13 cellular contexts compared by ENCODE assay signal in the genomic region with DNA sequence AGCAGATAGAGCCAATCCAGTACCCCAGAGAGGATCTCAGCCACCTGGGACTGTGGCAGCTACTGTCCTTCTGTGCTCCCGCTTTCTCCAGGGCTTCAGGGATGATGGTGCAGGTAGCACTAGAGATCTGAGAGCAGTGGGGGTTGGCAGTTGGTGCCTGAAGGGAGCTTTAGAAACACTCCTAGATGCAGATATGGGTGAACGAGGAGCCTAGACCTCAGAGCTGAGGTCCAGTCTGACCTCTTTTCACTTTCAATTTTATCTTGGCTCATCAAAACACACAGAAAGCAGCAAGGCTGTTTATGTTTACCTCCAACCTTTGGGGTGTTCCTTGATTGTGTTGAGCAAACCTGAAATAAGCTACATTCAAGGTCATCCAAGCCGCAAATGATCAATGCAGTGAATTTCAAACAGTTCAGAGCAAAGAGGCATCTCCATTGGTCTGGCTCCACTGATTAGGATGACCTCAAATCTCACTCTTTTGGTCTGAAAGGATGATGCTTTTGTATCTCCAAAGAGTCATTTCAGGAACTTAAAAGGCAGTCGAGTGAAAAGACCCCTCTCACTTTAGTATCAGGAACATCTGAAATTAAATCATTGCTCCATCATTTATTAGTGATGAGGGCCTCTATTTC.
DNase-seq lines count a peak whose midpoint lies in the region; ATAC-seq lines count a peak whose summit lies in the region.
"Had no signal": no experiment of that assay in that cellular context is flagged by ENCODE, and none has a peak within 500 bp of the region (broad histone marks: within the 10 kb centered on the region; RNA-seq: fewer than 3 reads in every experiment).

No MANE protein-coding gene starts in this region.

- H3K4me2 ChIP-seq in BLaER1, result peak overlapping the region; percentile 82
- H3K4me2 ChIP-seq: smooth muscle cell had no signal

- H3K9me3 Mint-ChIP-seq in effector memory CD8-positive, alpha-beta T cell, result no peaks in the 10 kb centered on the region

- no peaks in the 10 kb centered on the region for H3K27me3 ChIP-seq in BLaER1

- H3K27me3 Mint-ChIP-seq in effector memory CD8-positive, alpha-beta T cell, result no peaks in the 10 kb centered on the region

- H3K4me1 Mint-ChIP-seq in effector memory CD8-positive, alpha-beta T cell (ENCODE audit: low read depth in 2 of 2), result peaks cover 53 to 69% of the 10 kb centered on the region in 2 donors

- peak overlapping the region; percentile 53 for H3K4me3 ChIP-seq in BLaER1
- H3K4me3 ChIP-seq: smooth muscle cell had no signal

- peak overlapping the region; percentile 69; the same call in 1 of the 2 replicates for H3K9ac ChIP-seq in BLaER1

- H3K27ac Mint-ChIP-seq in effector memory CD8-positive, alpha-beta T cell, result peak overlapping the region; percentile 96

- DNase-seq in effector memory CD8-positive, alpha-beta T cell, result no peak
- DNase-seq in Ammon's horn (ENCODE audit: low spot score) (no peak), GF-D8 (lab: John Stamatoyannopoulos, UW) (no peak), germinal center (ENCODE audit: low spot score) (no peak), AG08395 (ENCODE audit: low spot score) (no peak)
- DNase-seq: activated CD4-positive, CD25-positive, alpha-beta regulatory T cell treated with anti-CD3 and anti-CD28 coated beads, Interleukin-2, amount 50 U/mL, for 72 hours; Karpas-422; NCI-H2227 treated with DMSO at 0.1 percent for 48 hours; SHP77 had no signal

- peaks cover 7% of the 10 kb centered on the region for H3K36me3 ChIP-seq in BLaER1
- H3K36me3 ChIP-seq in KOPT-K1 (ENCODE audit: insufficient read depth, low read length), result no peaks in the 10 kb centered on the region

- H3K36me3 Mint-ChIP-seq in effector memory CD8-positive, alpha-beta T cell (ENCODE audit: insufficient read depth), result peaks cover 34% of the 10 kb centered on the region

- H3K9me3 ChIP-seq in BLaER1, result peaks cover 7% of the 10 kb centered on the region
- no peaks in the 10 kb centered on the region for H3K9me3 ChIP-seq in KOPT-K1 (ENCODE audit: insufficient read depth, low read length, poor library complexity, severe bottlenecking)

- peak; percentile 32 for ATAC-seq in GM18861 (IDR thresholded peaks at IDR 0.05; ENCODE audit: unreplicated experiment)
- no peak for ATAC-seq in effector memory CD8-positive, alpha-beta T cell (replicated peaks)

- H3K27ac ChIP-seq in BLaER1, result peak overlapping the region; percentile 88
- H3K27ac ChIP-seq in KOPT-K1 (ENCODE audit: low read depth, low read length, poor library complexity, severe bottlenecking), result peak overlapping the region; percentile 68

- H4K20me1 ChIP-seq in BLaER1, result no peaks in the 10 kb centered on the region

- peak overlapping the region; percentile 94 to 95 for H3K4me3 Mint-ChIP-seq in effector memory CD8-positive, alpha-beta T cell

- H3K4me1 ChIP-seq in BLaER1, result peaks cover 72% of the 10 kb centered on the region
